In the genomic region with DNA sequence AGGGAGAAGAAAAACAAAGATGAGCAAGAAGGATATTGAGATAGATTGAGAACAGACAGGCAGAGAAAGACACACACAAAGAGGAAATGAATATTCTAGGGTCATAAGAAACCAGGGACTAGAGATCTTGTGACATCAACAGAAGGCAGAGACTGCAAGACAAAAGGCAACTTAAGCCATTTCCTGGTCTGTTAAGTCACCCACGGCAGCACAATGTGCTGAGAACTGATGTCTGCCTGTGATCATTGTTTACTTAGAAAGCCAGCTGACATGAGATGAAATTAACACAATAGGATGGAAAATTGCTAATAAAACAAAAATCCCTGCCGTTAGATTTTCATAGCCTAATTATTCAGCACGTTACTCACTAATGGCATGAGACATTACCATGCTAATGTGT, we compare ENCODE assay signal across 2 cellular contexts.
TF ChIP-seq lines count a peak whose summit lies in the region.

No MANE protein-coding gene starts in this region.

TF ChIP-seq in WTC11, 78 proteins besides CTCF, POLR2A, EP300 and RAD21 (continued from another document):
- TF ChIP-seq, protein P1, sequence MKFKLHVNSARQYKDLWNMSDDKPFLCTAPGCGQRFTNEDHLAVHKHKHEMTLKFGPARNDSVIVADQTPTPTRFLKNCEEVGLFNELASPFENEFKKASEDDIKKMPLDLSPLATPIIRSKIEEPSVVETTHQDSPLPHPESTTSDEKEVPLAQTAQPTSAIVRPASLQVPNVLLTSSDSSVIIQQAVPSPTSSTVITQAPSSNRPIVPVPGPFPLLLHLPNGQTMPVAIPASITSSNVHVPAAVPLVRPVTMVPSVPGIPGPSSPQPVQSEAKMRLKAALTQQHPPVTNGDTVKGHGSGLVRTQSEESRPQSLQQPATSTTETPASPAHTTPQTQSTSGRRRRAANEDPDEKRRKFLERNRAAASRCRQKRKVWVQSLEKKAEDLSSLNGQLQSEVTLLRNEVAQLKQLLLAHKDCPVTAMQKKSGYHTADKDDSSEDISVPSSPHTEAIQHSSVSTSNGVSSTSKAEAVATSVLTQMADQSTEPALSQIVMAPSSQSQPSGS (CRISPR knock-in tag; IDR thresholded peaks at IDR 0.05; ENCODE audit: borderline replicate concordance, low read depth): no peak

TF ChIP-seq in neural cell, 6 proteins besides CTCF, POLR2A, EP300 and RAD21 (continued from another document):
- TF ChIP-seq, protein P2, sequence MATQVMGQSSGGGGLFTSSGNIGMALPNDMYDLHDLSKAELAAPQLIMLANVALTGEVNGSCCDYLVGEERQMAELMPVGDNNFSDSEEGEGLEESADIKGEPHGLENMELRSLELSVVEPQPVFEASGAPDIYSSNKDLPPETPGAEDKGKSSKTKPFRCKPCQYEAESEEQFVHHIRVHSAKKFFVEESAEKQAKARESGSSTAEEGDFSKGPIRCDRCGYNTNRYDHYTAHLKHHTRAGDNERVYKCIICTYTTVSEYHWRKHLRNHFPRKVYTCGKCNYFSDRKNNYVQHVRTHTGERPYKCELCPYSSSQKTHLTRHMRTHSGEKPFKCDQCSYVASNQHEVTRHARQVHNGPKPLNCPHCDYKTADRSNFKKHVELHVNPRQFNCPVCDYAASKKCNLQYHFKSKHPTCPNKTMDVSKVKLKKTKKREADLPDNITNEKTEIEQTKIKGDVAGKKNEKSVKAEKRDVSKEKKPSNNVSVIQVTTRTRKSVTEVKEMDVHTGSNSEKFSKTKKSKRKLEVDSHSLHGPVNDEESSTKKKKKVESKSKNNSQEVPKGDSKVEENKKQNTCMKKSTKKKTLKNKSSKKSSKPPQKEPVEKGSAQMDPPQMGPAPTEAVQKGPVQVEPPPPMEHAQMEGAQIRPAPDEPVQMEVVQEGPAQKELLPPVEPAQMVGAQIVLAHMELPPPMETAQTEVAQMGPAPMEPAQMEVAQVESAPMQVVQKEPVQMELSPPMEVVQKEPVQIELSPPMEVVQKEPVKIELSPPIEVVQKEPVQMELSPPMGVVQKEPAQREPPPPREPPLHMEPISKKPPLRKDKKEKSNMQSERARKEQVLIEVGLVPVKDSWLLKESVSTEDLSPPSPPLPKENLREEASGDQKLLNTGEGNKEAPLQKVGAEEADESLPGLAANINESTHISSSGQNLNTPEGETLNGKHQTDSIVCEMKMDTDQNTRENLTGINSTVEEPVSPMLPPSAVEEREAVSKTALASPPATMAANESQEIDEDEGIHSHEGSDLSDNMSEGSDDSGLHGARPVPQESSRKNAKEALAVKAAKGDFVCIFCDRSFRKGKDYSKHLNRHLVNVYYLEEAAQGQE (IDR thresholded peaks at IDR 0.05; ENCODE audit: borderline replicate concordance): no peak
- no peak for TF ChIP-seq MXI1 (conservative IDR thresholded peaks at IDR 0.05; ENCODE audit: poor library complexity, severe bottlenecking)
- TF ChIP-seq SMC3 (conservative IDR thresholded peaks at IDR 0.05; ENCODE audit: poor library complexity): no peak
- TF ChIP-seq POLR2AphosphoS5 (IDR thresholded peaks at IDR 0.05): no peak
